In the genomic region with DNA sequence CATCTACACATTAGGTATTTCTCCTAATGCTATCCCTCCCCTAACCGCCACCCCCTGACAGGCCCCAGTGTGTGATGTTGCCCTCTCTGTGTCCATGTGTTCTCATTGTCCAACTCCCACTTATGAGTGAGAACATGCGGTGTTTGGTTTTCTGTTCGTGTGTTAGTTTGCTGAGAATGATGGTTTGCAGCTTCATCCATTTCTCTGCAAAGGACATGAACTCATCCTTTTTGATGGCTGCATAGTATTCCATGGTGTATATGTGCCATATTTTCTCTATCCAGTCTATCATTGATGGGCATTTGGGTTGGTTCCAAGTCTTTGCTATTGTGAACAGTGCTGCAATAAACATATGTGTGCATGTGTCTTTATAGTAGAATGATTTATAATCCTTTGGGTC, we compare ENCODE assay signal across 6 cellular contexts. TPM values are rescaled to one million over a fixed set of nuclear protein-coding genes. Genes with fewer than 3 reads are reported as not detected.
"Had no signal": no experiment of that assay in that cellular context is flagged by ENCODE, and none has a peak within 500 bp of the region (broad histone marks: within the 10 kb centered on the region; RNA-seq: fewer than 3 reads in every experiment).

No MANE protein-coding gene starts in this region.

RNA-seq across cellular contexts. Expression of a gene that starts 8.2 kb away (rescaled TPM):
- total RNA-seq: naive thymus-derived CD8-positive, alpha-beta T cell; natural killer cell; natural killer cell treated with Interleukin-12 subunit alpha and Interleukin-12 subunit beta and Interleukin-15 and Interleukin-18, amount 100 ng/mL, for 72 hours; pulmonary artery endothelial cell; smooth muscle cell had no signal
- polyA plus RNA-seq: naive thymus-derived CD8-positive, alpha-beta T cell; neural cell; smooth muscle cell had no signal
